2 cellular contexts compared by ENCODE assay signal in genomic region chr18:36527025-36527424, GRCh38.
TF ChIP-seq lines count a peak whose summit lies in the region.

No MANE protein-coding gene starts in this region.

TF ChIP-seq in SK-N-SH, 30 proteins besides CTCF, POLR2A, EP300 and RAD21 (continued from another document):
- TF ChIP-seq FOSL2 (IDR thresholded peaks at IDR 0.05; ENCODE audit: borderline replicate concordance, low read depth) = no peak
- no peak for TF ChIP-seq USF1 (IDR thresholded peaks at IDR 0.05; ENCODE audit: borderline replicate concordance, low read depth)
- no peak for TF ChIP-seq SIN3A (IDR thresholded peaks at IDR 0.05; ENCODE audit: borderline replicate concordance, low read depth, low read length)
- TF ChIP-seq MXI1 (IDR thresholded peaks at IDR 0.05; ENCODE audit: low read depth, low read length) = no peak
- no peak for TF ChIP-seq NRF1 (IDR thresholded peaks at IDR 0.05; ENCODE audit: low read depth, low read length)
- TF ChIP-seq GABPA (IDR thresholded peaks at IDR 0.05; ENCODE audit: low read depth) = no peak
- TF ChIP-seq SMC3 (IDR thresholded peaks at IDR 0.05; ENCODE audit: low read depth, low read length) = no peak

TF ChIP-seq in WTC11, 78 proteins besides CTCF, POLR2A, EP300 and RAD21 (continued from another document):
- no peak for TF ChIP-seq USF2 (CRISPR knock-in tag; IDR thresholded peaks at IDR 0.05)
- no peak for TF ChIP-seq ZNF423 (CRISPR knock-in tag; IDR thresholded peaks at IDR 0.05)
- no peak for TF ChIP-seq AR (CRISPR knock-in tag; IDR thresholded peaks at IDR 0.05)
- TF ChIP-seq ZNF232 (CRISPR knock-in tag; IDR thresholded peaks at IDR 0.05) = no peak
- no peak for TF ChIP-seq HMGA2 (CRISPR knock-in tag; IDR thresholded peaks at IDR 0.05)
- no peak for TF ChIP-seq ATF1 (CRISPR knock-in tag; IDR thresholded peaks at IDR 0.05)
- TF ChIP-seq CBFB (CRISPR knock-in tag; IDR thresholded peaks at IDR 0.05; ENCODE audit: low read depth) = no peak
- no peak for TF ChIP-seq NFE2L1 (CRISPR knock-in tag; IDR thresholded peaks at IDR 0.05)
- no peak for TF ChIP-seq CREB1 (CRISPR knock-in tag; IDR thresholded peaks at IDR 0.05)
- no peak for TF ChIP-seq SP1 (CRISPR knock-in tag; conservative IDR thresholded peaks at IDR 0.05)
